ENCODE assay signal across 8 cellular contexts in the genomic region with DNA sequence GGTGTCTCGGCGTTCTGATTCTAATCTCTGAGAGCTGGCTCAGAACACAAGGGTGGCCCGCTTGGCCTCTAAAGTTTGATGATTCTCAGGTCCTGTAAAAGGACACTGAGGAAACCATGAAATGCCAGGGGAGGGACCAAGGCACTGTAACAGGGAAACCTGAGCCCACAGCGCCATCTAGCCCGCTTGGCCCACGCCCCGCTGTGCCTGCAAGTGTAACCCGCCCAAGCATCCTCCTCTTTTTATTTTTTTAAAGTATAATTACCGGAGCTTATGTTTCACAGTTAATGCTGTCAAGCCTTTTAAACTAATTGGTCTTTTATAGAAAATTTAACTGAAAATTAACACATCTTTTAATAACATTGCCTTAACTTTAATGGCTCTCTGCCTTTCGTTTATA.
DNase-seq lines count a peak whose midpoint lies in the region; FAIRE-seq and TF ChIP-seq lines count a peak whose summit lies in the region.
"Had no signal": no experiment of that assay in that cellular context is flagged by ENCODE, and none has a peak within 500 bp of the region (broad histone marks: within the 10 kb centered on the region; RNA-seq: fewer than 3 reads in every experiment).

No MANE protein-coding gene starts in this region.

- TF ChIP-seq CTCF in GM13976 (IDR thresholded peaks at IDR 0.05; ENCODE audit: borderline replicate concordance, control extremely low read depth, extremely low read depth, insufficient read depth, missing control alignments) (peak; percentile 17), NB4 (IDR thresholded peaks at IDR 0.05; ENCODE audit: low read depth, low read length) (peak; percentile 71), H1 (IDR thresholded peaks at IDR 0.05; ENCODE audit: control extremely low read depth in 1 of 3, insufficient read depth in 1 of 3, low read depth in 1 of 3, low read length in 3 of 3) (peak; percentile 73 to 82 (median 73)), osteocyte (IDR thresholded peaks at IDR 0.05) (peak; percentile 35)

- no peak overlapping the region for H3K4ac ChIP-seq in H1 (replicated peaks; ENCODE audit: insufficient read length, low read depth, low read length)

- H2BK5ac ChIP-seq in H1 (ENCODE audit: low read depth, low read length): no peak overlapping the region

- H2BK20ac ChIP-seq in H1 (ENCODE audit: low read length): no peak overlapping the region

- no peaks in the 10 kb centered on the region for H3K79me1 ChIP-seq in H1 (ENCODE audit: low read depth, low read length)

- H4K20me1 ChIP-seq in H1 (replicated peaks in 1 of 2; ENCODE audit: control insufficient read depth in 1 of 2, insufficient read depth in 2 of 2, low read length in 2 of 2): no peaks in the 10 kb centered on the region

- no peak overlapping the region for H3K18ac ChIP-seq in H1 (ENCODE audit: extremely low read depth, low read length)

- H2BK15ac ChIP-seq in H1 (ENCODE audit: low read length): no peak overlapping the region

- WGBS in H1 (ENCODE audit: extremely low coverage in 1 of 2, insufficient coverage in 1 of 2, insufficient read length in 1 of 2, insufficient replicate concordance in 2 of 2, low coverage in 1 of 2, low lambda C conversion rate in 2 of 2, missing lambda C conversion rate in 1 of 2), 2 experiments: 38% methylated on average over 10 of the region's 10 CpGs; no CpG with 5 or more reads in 1 of the 2 experiments

- no peak overlapping the region for H2AK5ac ChIP-seq in H1 (ENCODE audit: low read depth, low read length)

- peak; percentile 84 to 91 for TF ChIP-seq RAD21 in H1 (IDR thresholded peaks at IDR 0.05 in 1 of 2, conservative IDR thresholded peaks at IDR 0.05 in 1 of 2; ENCODE audit: low read depth in 2 of 2, low read length in 2 of 2)

- H3K4me3 ChIP-seq in NB4 (ENCODE audit: low read depth, low read length): no peak overlapping the region
- H3K4me3 ChIP-seq in H1 (ENCODE audit: extremely low read depth in 1 of 4, insufficient read depth in 2 of 4, low read depth in 3 of 4, low read length in 4 of 4): no peak overlapping the region

- no peak overlapping the region for H4K91ac ChIP-seq in H1 (replicated peaks; ENCODE audit: insufficient read length, low read length)

- H3K27ac ChIP-seq in H1 (ENCODE audit: low read depth, low read length): no peak overlapping the region

- FAIRE-seq in H1 (lab: Jason Lieb, UNC): peak; percentile 62
- no peak for FAIRE-seq in frontal cortex (lab: Jason Lieb, UNC)
- FAIRE-seq: TTC549 had no signal

- no peak overlapping the region for H3K27ac Mint-ChIP-seq in osteocyte (ENCODE audit: unreplicated experiment)

- H3K27me3 ChIP-seq in H1 (replicated peaks in 1 of 4; ENCODE audit: control insufficient read depth in 3 of 4, extremely low read depth in 1 of 4, insufficient read depth in 3 of 4, low read length in 3 of 4): no peaks in the 10 kb centered on the region

- no peaks in the 10 kb centered on the region for H3K36me3 ChIP-seq in H1 (ENCODE audit: control insufficient read depth in 2 of 4, insufficient read depth in 4 of 4, low read length in 3 of 4)

- H3K9me3 ChIP-seq in H1 (ENCODE audit: insufficient read depth in 2 of 2, low read depth in 1 of 2, low read length in 1 of 2): no peaks in the 10 kb centered on the region

- no peak for TF ChIP-seq EP300 in H1 (IDR thresholded peaks at IDR 0.05; ENCODE audit: borderline replicate concordance in 1 of 2, low read depth in 2 of 2, low read length in 2 of 2)

- H3K9ac ChIP-seq in H1 (replicated peaks in 1 of 4; ENCODE audit: extremely low read depth in 1 of 4, low read depth in 3 of 4, low read length in 3 of 4): no peak overlapping the region

- H3K4me1 Mint-ChIP-seq in osteocyte (ENCODE audit: unreplicated experiment): peaks cover 28% of the 10 kb centered on the region

- no peak overlapping the region for H3K23ac ChIP-seq in H1 (ENCODE audit: insufficient read length)

- H3K14ac ChIP-seq in H1 (ENCODE audit: insufficient read length): no peak overlapping the region

- no peak overlapping the region for H2AFZ ChIP-seq in H1 (ENCODE audit: low read length)

- H2BK12ac ChIP-seq in H1 (ENCODE audit: low read depth, low read length): no peak overlapping the region

- no peak overlapping the region for H2BK120ac ChIP-seq in H1 (replicated peaks; ENCODE audit: low read depth, low read length)

- H3K56ac ChIP-seq in H1 (replicated peaks; ENCODE audit: insufficient read length, low read depth, low read length): no peak overlapping the region

- no peak overlapping the region for H4K8ac ChIP-seq in H1 (ENCODE audit: extremely low read depth, insufficient read depth, low read length)

- H3K27me3 Mint-ChIP-seq in osteocyte (ENCODE audit: unreplicated experiment): no peaks in the 10 kb centered on the region

- no peak overlapping the region for H4K5ac ChIP-seq in H1 (ENCODE audit: insufficient read length, low read depth, low read length)

- no peaks in the 10 kb centered on the region for H3K4me1 ChIP-seq in H1 (replicated peaks in 1 of 4; ENCODE audit: control insufficient read depth in 3 of 4, insufficient read depth in 4 of 4, low read length in 3 of 4)

- no peaks in the 10 kb centered on the region for H3K23me2 ChIP-seq in H1 (ENCODE audit: low read depth, low read length)

- H3K9me3 Mint-ChIP-seq in osteocyte (ENCODE audit: unreplicated experiment): peaks cover under 1% of the 10 kb centered on the region

- H3K4me2 ChIP-seq in H1 (ENCODE audit: insufficient read depth in 1 of 2, low read depth in 2 of 2, low read length in 2 of 2): no peak overlapping the region

- H3K36me3 Mint-ChIP-seq in osteocyte (ENCODE audit: unreplicated experiment): peaks cover 15% of the 10 kb centered on the region

- TF ChIP-seq POLR2A in NB4 (IDR thresholded peaks at IDR 0.05; ENCODE audit: extremely low read depth, insufficient read length) (no peak), H1 (IDR thresholded peaks at IDR 0.05; ENCODE audit: control extremely low read depth in 1 of 2, low read depth in 2 of 2, low read length in 2 of 2) (no peak)

- POLR2A ChIA-PET in H1 (lab: Charles Lee; ENCODE audit: partially characterized antibody): no interaction called here

- no peaks in the 10 kb centered on the region for H3K79me2 ChIP-seq in H1 (ENCODE audit: control insufficient read depth in 1 of 2, insufficient read depth in 2 of 2, low read length in 2 of 2)

- CTCF ChIA-PET in H1 (lab: Charles Lee; ENCODE audit: partially characterized antibody): interaction anchor here (0.6 to 1.8 kb wide), 21 partner anchors 12 to 734 kb away, joined by 3 to 5 read pairs (median 3); no protein-coding TSS in a partner anchor

- in situ Hi-C loops in GM13976 (cut with MboI; ENCODE audit: low sequenced_read_pairs, unreplicated experiment): no loop called here

- no peak overlapping the region for H3K4me3 Mint-ChIP-seq in osteocyte (ENCODE audit: unreplicated experiment)

- DNase-seq in GM13976 (ENCODE audit: low spot score): no peak
- DNase-seq in NB4 (ENCODE audit: low read depth): peak; percentile 54
- peak; percentile 31 to 81 for DNase-seq in H1 (ENCODE audit: low read depth in 1 of 2, low spot score in 2 of 2)
- DNase-seq in osteocyte (ENCODE audit: extremely low spot score, unreplicated experiment): no peak
- no peak for DNase-seq in stimulated activated naive CD4-positive, alpha-beta T cell treated with Interleukin-2 at 50 U/mL for 16 hours (lab: John Stamatoyannopoulos, UW)
- no peak for DNase-seq in frontal cortex (ENCODE audit: low spot score in 2 of 2)
- no peak for DNase-seq in NCI-H345 (lab: John Stamatoyannopoulos, UW)

TF ChIP-seq in H1, 55 proteins besides CTCF, POLR2A, EP300 and RAD21:
- 0 out of 2 replicates have a peak, but pooled peaks have one; percentile 15 for TF ChIP-seq YY1 (IDR thresholded peaks at IDR 0.05; ENCODE audit: low read depth, low read length)
- TF ChIP-seq BACH1 (IDR thresholded peaks at IDR 0.05; ENCODE audit: low read length): no peak
TF ChIP-seq in H1: peak in this region for 1.

Comparison
In these comparisons a context has a peak if more than half of its experiments do, and no peak if none do; other contexts are left out.
1. DNase-seq: peak in NB4 (single experiment) and H1 (2 of 2); none in GM13976 (single experiment), osteocyte (single experiment), stimulated activated naive CD4-positive, alpha-beta T cell treated with Interleukin-2 at 50 U/mL for 16 hours (single experiment), frontal cortex (0 of 2) and NCI-H345 (single experiment).
2. CTCF ChIP-seq: peak in every context shown above with its lines; median percentile 73 in H1; 71 in NB4; 35 in osteocyte; 17 in GM13976.